In the genomic region with DNA sequence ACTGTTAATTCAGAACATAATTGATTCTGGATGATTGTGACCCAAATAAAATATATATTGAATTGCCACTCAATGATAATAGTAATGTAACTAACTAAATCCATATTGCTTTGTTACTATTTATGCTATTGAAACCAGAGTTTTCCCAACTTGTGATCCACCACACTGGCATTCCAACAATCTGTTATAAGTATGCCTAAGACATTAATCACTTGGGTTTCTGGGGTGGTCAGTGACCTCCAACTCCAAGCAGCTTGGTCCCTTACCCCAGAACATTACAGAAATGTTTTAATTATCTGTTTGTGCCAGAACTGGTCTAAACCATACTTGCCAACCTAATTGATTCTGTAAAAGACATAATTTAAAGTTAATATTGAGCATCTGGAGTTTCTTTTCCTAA, we compare ENCODE assay signal across 16 cellular contexts. TPM values are rescaled to one million over a fixed set of nuclear protein-coding genes. Genes with fewer than 3 reads are reported as not detected.
DNase-seq lines count a peak whose midpoint lies in the region; ATAC-seq and TF ChIP-seq lines count a peak whose summit lies in the region.
"Had no signal": no experiment of that assay in that cellular context is flagged by ENCODE, and none has a peak within 500 bp of the region (broad histone marks: within the 10 kb centered on the region; RNA-seq: fewer than 3 reads in every experiment).

No MANE protein-coding gene starts in this region.

- TF ChIP-seq RAD21 in SK-N-SH (IDR thresholded peaks at IDR 0.05; ENCODE audit: low read length) = no peak

- CTCF ChIA-PET in SK-N-SH (lab: Yijun Ruan, JAX) = interaction anchor here (1.3 kb wide), 1 partner anchor 169 kb away, joined by 3 read pairs; no protein-coding TSS in a partner anchor

- DNase-seq in GM03348 (ENCODE audit: low spot score) = peak; percentile 41
- no peak for DNase-seq in SK-N-SH
- DNase-seq in fibroblast of peridontal ligament (ENCODE audit: extremely low read depth) = peak; percentile 83
- peak; percentile 22 for DNase-seq in skeletal muscle cell (ENCODE audit: low read depth)
- DNase-seq: activated gamma-delta T cell; CD8-positive, alpha-beta T cell; islet precursor cell; NCI-H187; NCI-H524; posterior cingulate gyrus had no signal

- H3K9me3 ChIP-seq in SK-N-SH = no peaks in the 10 kb centered on the region
- H3K9me3 ChIP-seq: breast epithelium had no signal

- no peak overlapping the region for H2AFZ ChIP-seq in SK-N-SH (ENCODE audit: low read depth)

- POLR2A ChIA-PET in SK-N-SH (lab: Yijun Ruan, JAX) = no interaction called here

- H3K4me3 ChIP-seq in SK-N-SH (ENCODE audit: low read depth in 2 of 2, low read length in 1 of 2) (no peak overlapping the region), skeletal muscle cell (ENCODE audit: low read depth, low read length) (no peak overlapping the region)
- H3K4me3 ChIP-seq: breast epithelium had no signal

- peaks cover 0 to 13% of the 10 kb centered on the region in 2 experiments; a peak in 2 of 4 replicates for H3K4me1 ChIP-seq in SK-N-SH (ENCODE audit: control insufficient read depth in 1 of 2, insufficient read depth in 2 of 2, low read depth in 1 of 2, low read length in 1 of 2)
- H3K4me1 ChIP-seq: breast epithelium had no signal

- H3K36me3 ChIP-seq in SK-N-SH (replicated peaks in 1 of 2; ENCODE audit: control insufficient read depth in 1 of 2, insufficient read depth in 2 of 2, low read length in 1 of 2) = peaks cover 0 to 3% of the 10 kb centered on the region in 2 experiments
- H3K36me3 ChIP-seq: breast epithelium had no signal

- no peak for ATAC-seq in HG02938 (IDR thresholded peaks at IDR 0.05; ENCODE audit: unreplicated experiment)
- no peak for ATAC-seq in GM21515 (IDR thresholded peaks at IDR 0.05; ENCODE audit: unreplicated experiment)
- no peak for ATAC-seq in GM19397 (IDR thresholded peaks at IDR 0.05; ENCODE audit: unreplicated experiment)
- no peak for ATAC-seq in GM18868 (IDR thresholded peaks at IDR 0.05; ENCODE audit: unreplicated experiment)
- ATAC-seq: CD8-positive, alpha-beta T cell; WTC11 had no signal

- H3K9ac ChIP-seq in SK-N-SH = no peak overlapping the region

- no peaks in the 10 kb centered on the region for H3K79me2 ChIP-seq in SK-N-SH (ENCODE audit: insufficient read depth)

- H3K27ac ChIP-seq in SK-N-SH (ENCODE audit: low read depth in 2 of 2, low read length in 1 of 2) = peak overlapping the region in 1 of 2 experiments; percentile 32; a peak in 3 of 4 replicates
- H3K27ac ChIP-seq: breast epithelium had no signal

- peak overlapping the region; percentile 8; the same call in 1 of the 2 replicates for H3K4me2 ChIP-seq in SK-N-SH

- H3K27me3 ChIP-seq in SK-N-SH (ENCODE audit: insufficient read depth) = no peaks in the 10 kb centered on the region
- H3K27me3 ChIP-seq: breast epithelium had no signal

- TF ChIP-seq EP300 in SK-N-SH (IDR thresholded peaks at IDR 0.05; ENCODE audit: borderline replicate concordance in 1 of 2, low read depth in 1 of 2, low read length in 1 of 2) = peak in 1 of 2 experiments; percentile 48; a peak in 1 of 4 replicates

- no peak for TF ChIP-seq CTCF in SK-N-SH (IDR thresholded peaks at IDR 0.05)

- no peaks in the 10 kb centered on the region for H4K20me1 ChIP-seq in SK-N-SH (ENCODE audit: insufficient read depth)

- H3K9me2 ChIP-seq in SK-N-SH = no peaks in the 10 kb centered on the region

- no peaks in the 10 kb centered on the region for H3F3A ChIP-seq in SK-N-SH (replicated peaks; ENCODE audit: insufficient read depth)

TF ChIP-seq in SK-N-SH, 30 proteins besides CTCF, POLR2A, EP300 and RAD21 (continues in another document):
- peak; percentile 19; the same call in 1 of the 2 replicates for TF ChIP-seq NFIC (IDR thresholded peaks at IDR 0.05; ENCODE audit: borderline replicate concordance)
- no peak for TF ChIP-seq GABPA (IDR thresholded peaks at IDR 0.05; ENCODE audit: low read depth)
- TF ChIP-seq NRF1 (IDR thresholded peaks at IDR 0.05; ENCODE audit: low read depth, low read length) = no peak
- no peak for TF ChIP-seq GATA2 (CRISPR knock-in tag; IDR thresholded peaks at IDR 0.05)
- peak; percentile 69 for TF ChIP-seq FOSL2 (IDR thresholded peaks at IDR 0.05; ENCODE audit: borderline replicate concordance, low read depth)
- no peak for TF ChIP-seq FOXM1 (IDR thresholded peaks at IDR 0.05; ENCODE audit: low read depth)
- peak; percentile 76 for TF ChIP-seq TCF12 (IDR thresholded peaks at IDR 0.05)
- no peak for TF ChIP-seq POLR2AphosphoS5 (IDR thresholded peaks at IDR 0.05; ENCODE audit: low read depth, low read length)
- no peak for TF ChIP-seq EZH2phosphoT487 (IDR thresholded peaks at IDR 0.05; ENCODE audit: borderline replicate concordance, low read depth)
- TF ChIP-seq RXRA (IDR thresholded peaks at IDR 0.05; ENCODE audit: borderline replicate concordance, low read depth) = peak; percentile 38; the same call in 1 of the 2 replicates
- TF ChIP-seq MEF2A (IDR thresholded peaks at IDR 0.05; ENCODE audit: borderline replicate concordance, low read depth) = no peak
- TF ChIP-seq IRF3 (IDR thresholded peaks at IDR 0.05; ENCODE audit: low read depth, low read length) = no peak
- no peak for TF ChIP-seq FOXJ3 (CRISPR knock-in tag; IDR thresholded peaks at IDR 0.05)
- peak; percentile 61 for TF ChIP-seq JUND (IDR thresholded peaks at IDR 0.05)
- TF ChIP-seq TAF1 (IDR thresholded peaks at IDR 0.05; ENCODE audit: borderline replicate concordance, low read depth, low read length) = no peak
- TF ChIP-seq USF1 (IDR thresholded peaks at IDR 0.05; ENCODE audit: borderline replicate concordance, low read depth) = no peak
- TF ChIP-seq TEAD4 (IDR thresholded peaks at IDR 0.05; ENCODE audit: borderline replicate concordance, insufficient read depth) = peak; percentile 83; the same call in 1 of the 2 replicates
- TF ChIP-seq YY1 (IDR thresholded peaks at IDR 0.05; ENCODE audit: low read depth) = no peak
- TF ChIP-seq, protein P1, sequence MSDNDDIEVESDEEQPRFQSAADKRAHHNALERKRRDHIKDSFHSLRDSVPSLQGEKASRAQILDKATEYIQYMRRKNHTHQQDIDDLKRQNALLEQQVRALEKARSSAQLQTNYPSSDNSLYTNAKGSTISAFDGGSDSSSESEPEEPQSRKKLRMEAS (IDR thresholded peaks at IDR 0.05; ENCODE audit: low read depth) = no peak
- TF ChIP-seq CHD2 (IDR thresholded peaks at IDR 0.05; ENCODE audit: low read length, partially characterized antibody) = no peak
- no peak for TF ChIP-seq RFX5 (IDR thresholded peaks at IDR 0.05; ENCODE audit: low read length)
- no peak for TF ChIP-seq RCOR1 (IDR thresholded peaks at IDR 0.05; ENCODE audit: low read length)
- no peak for TF ChIP-seq SMC3 (IDR thresholded peaks at IDR 0.05; ENCODE audit: low read depth, low read length)
- no peak for TF ChIP-seq REST (IDR thresholded peaks at IDR 0.05; ENCODE audit: low read depth, low read length)
- TF ChIP-seq MXI1 (IDR thresholded peaks at IDR 0.05; ENCODE audit: low read depth, low read length) = no peak

RNA-seq across cellular contexts. Expression of gene CAPS2, which starts 14.6 kb away (rescaled TPM):
- polyA plus RNA-seq in SK-N-SH (2012; rRNA removed) = 5.7 TPM in 2 replicates
- 6.7 and 8.5 TPM in 2 replicates for polyA plus RNA-seq in SK-N-SH (2012; cell fraction: cytosol; rRNA removed)
- polyA plus RNA-seq in SK-N-SH (2012; cell fraction: nucleus; rRNA removed) = 8.2 and 15.7 TPM in 2 replicates

RNA-seq across cellular contexts. Expression of gene GLIPR1L1, which starts 19.0 kb away (rescaled TPM):
- not detected in 2 replicates for polyA plus RNA-seq in SK-N-SH (2012; rRNA removed)
- polyA plus RNA-seq in SK-N-SH (2012; cell fraction: cytosol; rRNA removed) = not detected in 2 replicates
- polyA plus RNA-seq in SK-N-SH (2012; cell fraction: nucleus; rRNA removed) = not detected in 2 replicates
